In the genomic region with DNA sequence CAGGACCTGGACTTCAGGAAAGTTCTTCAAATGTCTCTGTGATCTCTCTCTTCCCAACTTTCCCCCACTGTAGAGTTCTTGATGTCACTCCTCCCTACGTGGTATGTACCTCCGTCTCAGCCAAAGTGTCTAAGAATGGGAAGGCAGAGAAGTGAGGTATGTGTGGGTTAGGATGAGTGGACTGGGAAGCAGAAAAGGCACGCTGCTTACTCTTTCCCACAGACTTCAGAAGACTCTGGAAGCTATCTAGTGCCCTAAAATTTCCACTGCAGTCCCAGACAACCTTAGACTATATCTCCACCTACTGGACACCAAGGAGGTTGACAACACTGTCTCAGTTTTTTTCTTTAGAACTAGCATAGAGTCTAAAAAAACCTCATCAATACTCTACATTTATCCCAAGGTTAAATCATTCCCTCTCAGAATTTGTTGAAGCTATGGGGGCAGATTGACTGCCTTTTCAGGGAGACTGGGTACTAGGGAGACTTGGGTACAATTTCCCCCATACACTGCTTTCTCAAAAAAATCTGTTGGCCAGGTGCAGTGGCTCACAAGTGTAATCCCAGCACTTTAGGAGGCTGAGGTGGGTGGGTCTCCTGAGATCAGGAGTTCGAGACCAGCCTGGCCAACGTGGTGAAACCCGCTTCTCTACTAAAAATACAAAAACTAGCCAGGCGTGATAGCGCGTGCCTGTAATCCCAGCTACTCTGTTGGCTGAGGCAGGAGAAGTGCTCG, we compare ENCODE assay signal across 8 cellular contexts. TPM values are rescaled to one million over a fixed set of nuclear protein-coding genes. Genes with fewer than 3 reads are reported as not detected.
DNase-seq lines count a peak whose midpoint lies in the region; ATAC-seq and TF ChIP-seq lines count a peak whose summit lies in the region.

No MANE protein-coding gene starts in this region.

- H3K36me3 ChIP-seq in H7 (replicated peaks; ENCODE audit: control insufficient read depth, insufficient read depth, low read length) = no peaks in the 10 kb centered on the region
- H3K36me3 ChIP-seq in adipocyte (ENCODE audit: control insufficient read depth, insufficient read depth, low read length, severe bottlenecking) = no peaks in the 10 kb centered on the region
- H3K36me3 ChIP-seq in right atrium auricular region = no peaks in the 10 kb centered on the region
- peaks cover 0 to 5% (median 0%) of the 10 kb centered on the region in 4 donors for H3K36me3 ChIP-seq in sigmoid colon

- peaks cover 31% of the 10 kb centered on the region for H3K4me1 ChIP-seq in adipocyte (ENCODE audit: control insufficient read depth, insufficient read depth, low read length)
- H3K4me1 ChIP-seq in right atrium auricular region = peaks cover 0 to 9% of the 10 kb centered on the region in 2 donors
- H3K4me1 ChIP-seq in sigmoid colon = peaks cover 0 to 75% (median 50%) of the 10 kb centered on the region in 4 donors

- ATAC-seq in GM18873 (IDR thresholded peaks at IDR 0.05; ENCODE audit: low FRiP score, unreplicated experiment) (no peak), HG03175 (IDR thresholded peaks at IDR 0.05; ENCODE audit: unreplicated experiment) (no peak)

- no peak for TF ChIP-seq EP300 in sigmoid colon (IDR thresholded peaks at IDR 0.05)

- no peak overlapping the region for H3K4me3 ChIP-seq in H7 (ENCODE audit: insufficient read depth, low read depth, low read length)
- H3K4me3 ChIP-seq in adipocyte (ENCODE audit: low read length) = no peak overlapping the region
- no peak overlapping the region for H3K4me3 ChIP-seq in right atrium auricular region
- no peak overlapping the region for H3K4me3 ChIP-seq in sigmoid colon

- TF ChIP-seq POLR2A in sigmoid colon (IDR thresholded peaks at IDR 0.05) = no peak

- TF ChIP-seq CTCF in right atrium auricular region (IDR thresholded peaks at IDR 0.05) (peak; percentile 82 to 85), sigmoid colon (IDR thresholded peaks at IDR 0.05) (peak; percentile 67 to 86 (median 82))

- H3K27ac ChIP-seq in right atrium auricular region = peak overlapping the region; percentile 21 to 61
- peak overlapping the region; percentile 40 to 100 (median 85) for H3K27ac ChIP-seq in sigmoid colon

- intact Hi-C loops in sigmoid colon (cut with DNase I) = loop anchor here (1.0 kb wide), 1 partner anchor 40 kb away; no protein-coding TSS in a partner anchor

- H3K9ac ChIP-seq in adipocyte (ENCODE audit: low read length) = peak overlapping the region; percentile 28

- 47 to 51% methylated on average over 10 of the region's 10 CpGs for WGBS in sigmoid colon, 2 donors

- H3K9me3 ChIP-seq in adipocyte (ENCODE audit: control insufficient read depth, low read length) (no peaks in the 10 kb centered on the region), right atrium auricular region (no peaks in the 10 kb centered on the region), sigmoid colon (no peaks in the 10 kb centered on the region)

- peaks cover 26% of the 10 kb centered on the region for H3K27me3 ChIP-seq in H7 (ENCODE audit: control insufficient read depth, insufficient read depth, low read length)
- H3K27me3 ChIP-seq in adipocyte (replicated peaks; ENCODE audit: control insufficient read depth, insufficient read depth, low read length) = no peaks in the 10 kb centered on the region
- no peaks in the 10 kb centered on the region for H3K27me3 ChIP-seq in right atrium auricular region
- no peaks in the 10 kb centered on the region for H3K27me3 ChIP-seq in sigmoid colon

- DNase-seq in DMS114 treated with DMSO at 0.1 percent for 48 hours (lab: John Stamatoyannopoulos, UW; ENCODE audit: unreplicated experiment) = peak; percentile 82
- peak; percentile 79 for DNase-seq in H7
- peak; percentile 65 for DNase-seq in NCI-H460 (ENCODE audit: extremely low read depth, low read depth)
- DNase-seq in adipocyte (ENCODE audit: low read depth) = peak; percentile 87
- DNase-seq in right atrium auricular region (ENCODE audit: low spot score) = no peak
- DNase-seq in sigmoid colon = no peak

RNA-seq across cellular contexts. Expression of a gene that starts 20.6 kb away (rescaled TPM):
- total RNA-seq in H7 (2014; rRNA removed; shearing (Covaris generic)) = 38.4 and 50.6 TPM in 2 replicates
- 31.2 and 36.1 TPM in 2 replicates for total RNA-seq in NCI-H460 (2014; rRNA removed; shearing (Covaris generic))
- 21.0 and 25.1 TPM in 2 replicates for polyA plus RNA-seq in NCI-H460 (2014; cell fraction: nucleus; rRNA removed)
- total RNA-seq in right atrium auricular region = 100 to 1,000 TPM in 1 of 2 donors, 10 to 100 TPM in 1; 80.5 to 144 TPM
- 100 to 1,000 TPM; 200 to 765 (median 459) TPM for total RNA-seq in sigmoid colon
- 10 to 100 TPM in 1 of 3 donors, 1 to 10 TPM in 2; 7.4 to 92.7 (median 7.8) TPM for polyA plus RNA-seq in sigmoid colon

RNA-seq across cellular contexts. Expression of a gene that starts 33.7 kb away (rescaled TPM):
- 1.0 TPM in 1 of 2 replicates, not detected in the other for total RNA-seq in H7 (2014; rRNA removed; shearing (Covaris generic))
- total RNA-seq in NCI-H460 (2014; rRNA removed; shearing (Covaris generic)) = not detected in 2 replicates
- not detected in 2 replicates for polyA plus RNA-seq in NCI-H460 (2014; cell fraction: nucleus; rRNA removed)
- total RNA-seq in right atrium auricular region (not detected), sigmoid colon (not detected)
- polyA plus RNA-seq in sigmoid colon = 1 to 10 TPM in 2 of 3 donors, not detected in 1; 1.4 to 3.6 TPM

RNA-seq across cellular contexts. Expression of a gene that starts 55.2 kb away (rescaled TPM):
- total RNA-seq in H7 (2014; rRNA removed; shearing (Covaris generic)) = 2.7 and 3.5 TPM in 2 replicates
- total RNA-seq in NCI-H460 (2014; rRNA removed; shearing (Covaris generic)) = 5.3 and 5.5 TPM in 2 replicates
- polyA plus RNA-seq in NCI-H460 (2014; cell fraction: nucleus; rRNA removed) = 0.97 and 2.8 TPM in 2 replicates
- total RNA-seq in right atrium auricular region = 10 to 100 TPM in 1 of 2 donors, 1 to 10 TPM in 1; 6.7 to 12.7 TPM
- 10 to 100 TPM in 2 of 4 donors, 1 to 10 TPM in 2; 5.6 to 18.6 (median 10.6) TPM for total RNA-seq in sigmoid colon
- 10 to 100 TPM in 1 of 3 donors, 1 to 10 TPM in 2; 4.4 to 19.2 (median 7.0) TPM for polyA plus RNA-seq in sigmoid colon

RNA-seq across cellular contexts. Expression of a gene that starts 57.9 kb away (rescaled TPM):
- not detected in 2 replicates for total RNA-seq in H7 (2014; rRNA removed; shearing (Covaris generic))
- total RNA-seq in NCI-H460 (2014; rRNA removed; shearing (Covaris generic)) = not detected in 2 replicates
- polyA plus RNA-seq in NCI-H460 (2014; cell fraction: nucleus; rRNA removed) = not detected in 2 replicates
- 1 to 10 TPM; 2.9 to 8.3 TPM for total RNA-seq in right atrium auricular region
- 10 to 100 TPM; 35.0 to 99.7 (median 53.8) TPM for total RNA-seq in sigmoid colon
- 10 to 100 TPM in 1 of 3 donors, 1 to 10 TPM in 2; 5.4 to 25.9 (median 7.2) TPM for polyA plus RNA-seq in sigmoid colon

Comparison
In these comparisons a context has a peak if more than half of its experiments do, and no peak if none do; other contexts are left out.
1. DNase-seq: peak in DMS114 treated with DMSO at 0.1 percent for 48 hours (single experiment), H7 (single experiment), NCI-H460 (single experiment) and adipocyte (single experiment); none in right atrium auricular region (single experiment) and sigmoid colon (single experiment).